Comparison of ENCODE assay signal across 9 cellular contexts in genomic region chr13:112894423-112894672, GRCh38.
DNase-seq lines count a peak whose midpoint lies in the region; ATAC-seq and TF ChIP-seq lines count a peak whose summit lies in the region.
"Had no signal": no experiment of that assay in that cellular context is flagged by ENCODE, and none has a peak within 500 bp of the region (broad histone marks: within the 10 kb centered on the region; RNA-seq: fewer than 3 reads in every experiment).

No MANE protein-coding gene starts in this region.

- POLR2A ChIA-PET in PC-3 (lab: Charles Lee; ENCODE audit: unreplicated experiment), result no interaction called here

- no TSS peak for BruUV-seq in PC-3 (replicated peaks; lab: Mats Ljungman, UMichigan)

- H3K4me2 ChIP-seq in PC-3 (ENCODE audit: low read length), result peak overlapping the region; percentile 78

- TF ChIP-seq POLR2A in sigmoid colon (IDR thresholded peaks at IDR 0.05), result no peak

- H3K27ac ChIP-seq in PC-3 (ENCODE audit: low read length) (no peak overlapping the region), right cardiac atrium (ENCODE audit: low read length) (no peak overlapping the region), sigmoid colon (no peak overlapping the region)

- peak overlapping the region; percentile 61 for H2AFZ ChIP-seq in PC-3 (ENCODE audit: low read length)

- no peaks in the 10 kb centered on the region for H3K79me2 ChIP-seq in PC-3 (ENCODE audit: low read length)

- no peak overlapping the region for H3K4me3 Mint-ChIP-seq in T-helper 2 cell treated with Interferon-gamma antibody and Interleukin-4, amounts not matched to agents 5 μg/mL and 100 μg/mL, for 36 hours

- H3K9ac ChIP-seq in ES-I3 (ENCODE audit: low read depth, low read length) (peak overlapping the region; percentile 64; the same call in 1 of the 2 replicates), PC-3 (ENCODE audit: low read length) (no peak overlapping the region)

- peak overlapping the region; percentile 55 for H3K4me3 ChIP-seq in PC-3 (ENCODE audit: low read length)
- H3K4me3 ChIP-seq in right cardiac atrium (ENCODE audit: low read length), result peak overlapping the region; percentile 49
- H3K4me3 ChIP-seq in sigmoid colon, result peak overlapping the region in 3 of 4 donors; percentile 33 to 53 (median 50)

- no peaks in the 10 kb centered on the region for H3K36me3 Mint-ChIP-seq in T-helper 2 cell treated with Interferon-gamma antibody and Interleukin-4, amounts not matched to agents 5 μg/mL and 100 μg/mL, for 36 hours (ENCODE audit: low read depth)

- H3K36me3 ChIP-seq in ES-I3 (ENCODE audit: insufficient read depth, low read length), result no peaks in the 10 kb centered on the region
- H3K36me3 ChIP-seq in PC-3 (ENCODE audit: low read depth, low read length), result no peaks in the 10 kb centered on the region
- H3K36me3 ChIP-seq in sigmoid colon, result no peaks in the 10 kb centered on the region

- no peak for DNase-seq in PC-3
- DNase-seq in right cardiac atrium, result peak in 1 of 3 donors; percentile 62
- no peak for DNase-seq in sigmoid colon
- DNase-seq in T-helper 2 cell treated with Interferon-gamma antibody and Interleukin-4, amounts not matched to agents 5 μg/mL and 100 μg/mL, for 36 hours (ENCODE audit: low spot score), result no peak
- DNase-seq in activated CD8-positive, alpha-beta memory T cell treated with anti-CD3 and anti-CD28 coated beads, Interleukin-2, amount 50 U/mL, for 4 hours, result no peak
- DNase-seq: activated CD8-positive, alpha-beta memory T cell treated with anti-CD3 and anti-CD28 coated beads for 24 hours had no signal

- no peak for TF ChIP-seq EP300 in sigmoid colon (IDR thresholded peaks at IDR 0.05)

- peaks cover 28% of the 10 kb centered on the region for H3K4me1 ChIP-seq in ES-I3 (ENCODE audit: insufficient read depth, low read length)
- H3K4me1 ChIP-seq in PC-3 (ENCODE audit: insufficient read depth, low read length), result no peaks in the 10 kb centered on the region
- no peaks in the 10 kb centered on the region for H3K4me1 ChIP-seq in right cardiac atrium (ENCODE audit: control insufficient read depth, insufficient read depth, low read length)
- peaks cover 0 to 24% (median 19%) of the 10 kb centered on the region in 4 donors for H3K4me1 ChIP-seq in sigmoid colon

- under 1% methylated on average over 34 of the region's 34 CpGs for WGBS in right cardiac atrium
- 1% methylated on average over 34 of the region's 34 CpGs for WGBS in sigmoid colon, 2 donors

- H3K9me3 ChIP-seq in ES-I3 (ENCODE audit: control insufficient read depth, insufficient read depth, low read length) (no peaks in the 10 kb centered on the region), PC-3 (ENCODE audit: low read length) (no peaks in the 10 kb centered on the region), right cardiac atrium (ENCODE audit: control insufficient read depth, low read length) (no peaks in the 10 kb centered on the region), sigmoid colon (no peaks in the 10 kb centered on the region)

- ATAC-seq in PC-3 (no peak; the same call in 1 of the 2 replicates), right cardiac atrium (no peak), HG03108 (IDR thresholded peaks at IDR 0.05; ENCODE audit: unreplicated experiment) (no peak), HG02870 (IDR thresholded peaks at IDR 0.05; ENCODE audit: unreplicated experiment) (no peak)

- intact Hi-C loops in PC-3 (cut with micrococcal nuclease) (no loop called here), right cardiac atrium (cut with DNase I) (no loop called here), sigmoid colon (cut with DNase I) (no loop called here)

- no peaks in the 10 kb centered on the region for H4K20me1 ChIP-seq in PC-3 (ENCODE audit: low read length)

- CTCF ChIA-PET in PC-3 (lab: Charles Lee), result no interaction called here

- TF ChIP-seq CTCF in PC-3 (conservative IDR thresholded peaks at IDR 0.05; ENCODE audit: low read depth, low read length) (no peak), sigmoid colon (IDR thresholded peaks at IDR 0.05) (no peak)

- H3F3A ChIP-seq in PC-3 (ENCODE audit: low read length, unreplicated experiment), result no peaks in the 10 kb centered on the region

- no peak overlapping the region for H3K27ac Mint-ChIP-seq in T-helper 2 cell treated with Interferon-gamma antibody and Interleukin-4, amounts not matched to agents 5 μg/mL and 100 μg/mL, for 36 hours

- H3K4me1 Mint-ChIP-seq in T-helper 2 cell treated with Interferon-gamma antibody and Interleukin-4, amounts not matched to agents 5 μg/mL and 100 μg/mL, for 36 hours (ENCODE audit: low read depth), result no peaks in the 10 kb centered on the region

- no peaks in the 10 kb centered on the region for H3K9me2 ChIP-seq in PC-3 (replicated peaks; ENCODE audit: low read length)

- H3K27me3 ChIP-seq in PC-3 (ENCODE audit: low read length) (peaks cover 6% of the 10 kb centered on the region; the same call in 1 of the 2 replicates), right cardiac atrium (ENCODE audit: control insufficient read depth, insufficient read depth) (no peaks in the 10 kb centered on the region), sigmoid colon (peaks cover 21 to 58% (median 31%) of the 10 kb centered on the region in 3 donors)

- no peaks in the 10 kb centered on the region for H3K9me3 Mint-ChIP-seq in T-helper 2 cell treated with Interferon-gamma antibody and Interleukin-4, amounts not matched to agents 5 μg/mL and 100 μg/mL, for 36 hours

- peaks cover 26% of the 10 kb centered on the region for H3K27me3 Mint-ChIP-seq in T-helper 2 cell treated with Interferon-gamma antibody and Interleukin-4, amounts not matched to agents 5 μg/mL and 100 μg/mL, for 36 hours (ENCODE audit: low read depth)
